In the genomic region with DNA sequence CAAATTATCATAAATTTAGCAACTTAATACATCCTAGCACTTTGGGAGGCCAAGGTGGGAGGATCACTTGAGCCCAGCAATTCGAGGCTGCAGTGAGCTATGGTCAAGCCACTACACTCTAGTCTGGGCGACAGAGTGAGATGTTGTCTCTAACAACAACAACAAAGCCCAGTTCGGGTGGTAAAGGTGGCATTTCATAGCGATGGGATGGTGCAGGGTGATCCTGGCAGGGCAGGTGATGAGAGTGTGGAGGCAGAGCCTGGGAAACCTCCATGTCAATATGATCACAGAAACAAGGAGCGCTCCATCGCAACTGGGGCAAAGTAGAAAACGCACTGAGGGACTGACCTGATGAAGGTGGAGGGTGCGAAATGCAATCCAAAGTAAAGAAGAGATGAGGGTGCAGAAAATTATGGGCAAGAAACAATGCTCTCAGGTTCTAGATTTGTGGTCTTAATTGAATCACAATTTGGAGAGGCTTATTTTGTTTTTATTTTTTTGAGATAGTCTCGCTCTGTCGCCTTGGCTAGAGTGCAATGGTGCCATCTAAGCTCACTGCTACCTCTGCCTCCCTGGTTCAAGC, we compare ENCODE assay signal across 12 cellular contexts. TPM values are rescaled to one million over a fixed set of nuclear protein-coding genes. Genes with fewer than 3 reads are reported as not detected.
"Had no signal": no experiment of that assay in that cellular context is flagged by ENCODE, and none has a peak within 500 bp of the region (broad histone marks: within the 10 kb centered on the region; RNA-seq: fewer than 3 reads in every experiment).

No MANE protein-coding gene starts in this region.

- H3K9ac ChIP-seq: GM23248 had no signal

- H3K4me1 ChIP-seq: HAP-1 had no signal

- H3K27ac ChIP-seq: GM23248 had no signal

- FAIRE-seq: H1, H54 had no signal

- H3K4me3 Mint-ChIP-seq: GM23338, H9, HFFc6 had no signal

- DNase-seq: GM23248, GOT3, H7, H9, HCEC 1CT, HFFc6 had no signal

- ATAC-seq: GM23338, HCT116 had no signal

- H3K4me2 ChIP-seq: GM23338 had no signal

- H2AFZ ChIP-seq: GM23248, GM23338 had no signal

- H3K36me3 ChIP-seq: HAP-1 had no signal

- H3K4me3 ChIP-seq: GM23248, GM23338, HAP-1 had no signal

- H3K27ac Mint-ChIP-seq: GM23338, H9, HFFc6 had no signal

RNA-seq across cellular contexts. Expression of gene CLDN5, which starts 32.8 kb away (rescaled TPM):
- total RNA-seq: GM23248, H4 had no signal
- polyA plus RNA-seq: GM23248 had no signal
